Comparison of ENCODE assay signal across 6 cellular contexts in the genomic region with DNA sequence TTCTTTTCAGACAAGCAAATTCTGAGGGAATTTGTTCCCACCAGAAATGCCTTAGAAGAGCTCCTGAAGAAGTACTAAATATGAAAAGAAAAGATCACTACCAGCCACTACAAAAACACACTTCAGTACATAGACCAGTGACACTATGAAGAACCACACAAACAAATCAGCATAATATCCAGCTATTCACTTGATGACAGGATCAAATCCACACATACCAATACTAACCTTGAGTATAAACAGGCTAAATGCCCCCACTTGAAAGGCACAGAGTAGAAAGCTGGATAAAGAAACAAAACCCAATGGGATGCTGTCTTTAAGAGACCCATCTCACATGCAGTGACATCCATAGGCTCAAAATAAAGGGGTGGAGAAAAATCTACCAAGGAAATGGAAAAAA.
"Had no signal": no experiment of that assay in that cellular context is flagged by ENCODE, and none has a peak within 500 bp of the region (broad histone marks: within the 10 kb centered on the region; RNA-seq: fewer than 3 reads in every experiment).

No MANE protein-coding gene starts in this region.

- H3K27ac ChIP-seq: HL-60, KMS-11 had no signal

- DNase-seq: IMR-90, KBM-7, KG1 had no signal

- H3K4me3 ChIP-seq: K562 had no signal
